14 cellular contexts compared by ENCODE assay signal in the genomic region with DNA sequence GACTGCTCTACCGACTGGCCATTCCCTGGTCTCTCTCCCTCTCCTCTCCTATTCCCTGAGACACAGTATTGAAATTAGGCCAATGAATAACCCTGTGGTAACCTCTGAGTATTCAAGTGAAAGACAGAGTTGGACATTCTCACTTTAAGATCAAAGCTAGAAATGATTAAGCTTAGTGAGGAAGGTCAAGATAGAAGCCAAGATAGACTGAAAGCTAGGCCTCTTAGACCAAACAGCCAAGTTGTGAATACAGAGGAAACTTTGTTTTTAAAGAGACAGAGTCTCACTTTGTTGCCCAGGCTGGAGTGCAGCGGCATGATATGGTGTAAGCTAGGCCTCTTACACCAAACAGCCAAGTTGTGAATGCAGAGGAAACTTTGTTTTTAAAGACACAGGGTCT.
DNase-seq lines count a peak whose midpoint lies in the region; ATAC-seq and TF ChIP-seq lines count a peak whose summit lies in the region.
"Had no signal": no experiment of that assay in that cellular context is flagged by ENCODE, and none has a peak within 500 bp of the region (broad histone marks: within the 10 kb centered on the region; RNA-seq: fewer than 3 reads in every experiment).

No MANE protein-coding gene starts in this region.

- H3K18ac ChIP-seq in neuronal stem cell (ENCODE audit: low read length) = no peak overlapping the region

- no peak overlapping the region for H2AK5ac ChIP-seq in neuronal stem cell (ENCODE audit: low read depth, low read length)

- H3K23ac ChIP-seq in neuronal stem cell (ENCODE audit: low read depth, low read length, poor library complexity) = no peak overlapping the region

- no CpG with 5 or more reads among the region's 2 CpGs for WGBS in neuronal stem cell (ENCODE audit: extremely low coverage in 2 of 2, insufficient read length in 2 of 2, insufficient replicate concordance in 1 of 2), 2 donors

- no peak overlapping the region for H3K27ac ChIP-seq in neuronal stem cell (replicated peaks; ENCODE audit: low read length)
- H3K27ac ChIP-seq in WERI-Rb-1 = no peak overlapping the region
- H3K27ac ChIP-seq: breast epithelium, left ventricle myocardium inferior, upper lobe of right lung had no signal

- H2BK120ac ChIP-seq in neuronal stem cell (ENCODE audit: low read depth, low read length) = no peak overlapping the region

- no peaks in the 10 kb centered on the region for H3K27me3 Mint-ChIP-seq in T-helper 17 cell
- no peaks in the 10 kb centered on the region for H3K27me3 Mint-ChIP-seq in HFFc6 (ENCODE audit: insufficient read depth)

- H3K36me3 Mint-ChIP-seq in T-helper 17 cell (ENCODE audit: low read depth) = no peaks in the 10 kb centered on the region
- no peaks in the 10 kb centered on the region for H3K36me3 Mint-ChIP-seq in HFFc6 (ENCODE audit: low read depth)

- no peak overlapping the region for H4K91ac ChIP-seq in neuronal stem cell (ENCODE audit: low read depth, low read length, poor library complexity)

- peaks cover 29% of the 10 kb centered on the region for H3K4me1 Mint-ChIP-seq in T-helper 17 cell
- H3K4me1 Mint-ChIP-seq in HFFc6 (ENCODE audit: low read depth) = peaks cover 27% of the 10 kb centered on the region; the same call in 1 of the 2 replicates

- no peak overlapping the region for H3K4ac ChIP-seq in neuronal stem cell (ENCODE audit: low read length)

- no peak overlapping the region for H3K4me2 ChIP-seq in neuronal stem cell (ENCODE audit: insufficient read depth, low read length, poor library complexity, severe bottlenecking)

- H2BK12ac ChIP-seq in neuronal stem cell (ENCODE audit: low read length) = no peak overlapping the region

- no peaks in the 10 kb centered on the region for H3K9me3 Mint-ChIP-seq in HFFc6

- H2AFZ ChIP-seq in neuronal stem cell (ENCODE audit: low read length) = no peak overlapping the region

- no peaks in the 10 kb centered on the region for H3K79me1 ChIP-seq in neuronal stem cell (ENCODE audit: low read depth, low read length)

- H3K27me3 ChIP-seq in neuronal stem cell (ENCODE audit: control insufficient read depth in 3 of 3, insufficient read depth in 3 of 3, low read depth in 1 of 3, low read length in 3 of 3) (no peaks in the 10 kb centered on the region), WERI-Rb-1 (ENCODE audit: insufficient read depth, low read depth, severe bottlenecking) (no peaks in the 10 kb centered on the region)
- H3K27me3 ChIP-seq: breast epithelium, upper lobe of right lung had no signal

- ATAC-seq in GM18873 (IDR thresholded peaks at IDR 0.05; ENCODE audit: low FRiP score, unreplicated experiment) (peak; percentile 78), HG02678 (IDR thresholded peaks at IDR 0.05; ENCODE audit: unreplicated experiment) (peak; percentile 81), T-helper 17 cell (no peak), GM21515 (IDR thresholded peaks at IDR 0.05; ENCODE audit: unreplicated experiment) (no peak)
- ATAC-seq: PC-3, upper lobe of right lung had no signal

- DNase-seq in T-helper 17 cell = no peak
- peak; percentile 68 for DNase-seq in pons (ENCODE audit: low spot score)
- no peak for DNase-seq in neuronal stem cell (ENCODE audit: low spot score)
- no peak for DNase-seq in HFFc6
- DNase-seq in WERI-Rb-1 = no peak
- DNase-seq: activated CD4-positive, alpha-beta T cell treated with anti-CD3 and anti-CD28 coated beads, Interleukin-2, amount 50 U/mL, for 48 hours; activated gamma-delta T cell; left ventricle myocardium inferior; PC-3; upper lobe of right lung had no signal

- H3K36me3 ChIP-seq in neuronal stem cell (replicated peaks in 1 of 2; ENCODE audit: control insufficient read depth in 2 of 2, insufficient read depth in 2 of 2, low read length in 2 of 2) = no peaks in the 10 kb centered on the region
- no peaks in the 10 kb centered on the region for H3K36me3 ChIP-seq in WERI-Rb-1
- H3K36me3 ChIP-seq: breast epithelium, left ventricle myocardium inferior, upper lobe of right lung had no signal

- peak overlapping the region; percentile 3 for H3K27ac Mint-ChIP-seq in T-helper 17 cell
- no peak overlapping the region for H3K27ac Mint-ChIP-seq in HFFc6

- no peak overlapping the region for H3K4me3 Mint-ChIP-seq in T-helper 17 cell
- H3K4me3 Mint-ChIP-seq in HFFc6 = no peak overlapping the region

- H2BK5ac ChIP-seq in neuronal stem cell (ENCODE audit: low read length) = no peak overlapping the region

- H3K9me3 ChIP-seq in T-helper 17 cell (ENCODE audit: control insufficient read depth, low read length, poor library complexity, severe bottlenecking) (no peaks in the 10 kb centered on the region), neuronal stem cell (replicated peaks in 1 of 2; ENCODE audit: control insufficient read depth in 2 of 2, insufficient read depth in 1 of 2, low read depth in 1 of 2, low read length in 2 of 2) (no peaks in the 10 kb centered on the region), WERI-Rb-1 (ENCODE audit: severe bottlenecking) (no peaks in the 10 kb centered on the region)
- H3K9me3 ChIP-seq: breast epithelium, left ventricle myocardium inferior, upper lobe of right lung had no signal

- H3K4me1 ChIP-seq in neuronal stem cell (ENCODE audit: control insufficient read depth in 2 of 2, insufficient read depth in 1 of 2, low read depth in 1 of 2, low read length in 2 of 2) = no peaks in the 10 kb centered on the region
- H3K4me1 ChIP-seq: breast epithelium had no signal

- no peak for TF ChIP-seq CTCF in HFFc6 (IDR thresholded peaks at IDR 0.05)
- TF ChIP-seq CTCF in WERI-Rb-1 (IDR thresholded peaks at IDR 0.05; ENCODE audit: low read depth, low read length) = no peak

- no peak overlapping the region for H3K4me3 ChIP-seq in neuronal stem cell (ENCODE audit: low read length in 2 of 2)
- no peak overlapping the region for H3K4me3 ChIP-seq in WERI-Rb-1 (ENCODE audit: low read depth, low read length)
- H3K4me3 ChIP-seq: breast epithelium, left ventricle myocardium inferior, upper lobe of right lung had no signal

- no peak overlapping the region for H3K9ac ChIP-seq in neuronal stem cell (ENCODE audit: low read depth, low read length, poor library complexity)

- H3K14ac ChIP-seq in neuronal stem cell (ENCODE audit: low read length) = no peak overlapping the region

- no peak overlapping the region for H4K8ac ChIP-seq in neuronal stem cell (ENCODE audit: low read depth, low read length)

- no peak overlapping the region for H2BK15ac ChIP-seq in neuronal stem cell (ENCODE audit: low read length)

Comparison
In these comparisons a context has a peak if more than half of its experiments do, and no peak if none do; other contexts are left out.
1. ATAC-seq: peak in GM18873 (single experiment) and HG02678 (single experiment); none in T-helper 17 cell (single experiment) and GM21515 (single experiment).